ENCODE assay signal across 18 cellular contexts in genomic region chr4:38368612-38369011, GRCh38.
DNase-seq lines count a peak whose midpoint lies in the region; ATAC-seq and TF ChIP-seq lines count a peak whose summit lies in the region.
"Had no signal": no experiment of that assay in that cellular context is flagged by ENCODE, and none has a peak within 500 bp of the region (broad histone marks: within the 10 kb centered on the region; RNA-seq: fewer than 3 reads in every experiment).

No MANE protein-coding gene starts in this region.

- no peak for DNase-seq in activated CD8-positive, alpha-beta T cell treated with anti-CD3 and anti-CD28 coated beads for 36 hours
- DNase-seq in activated CD8-positive, alpha-beta T cell treated with anti-CD3 and anti-CD28 coated beads, Interleukin-2, amount 10 ng/mL, durations not matched to agents 7 days and 5 days = no peak
- DNase-seq in NOMO-1 treated with DMSO at 0.1 percent for 48 hours (lab: John Stamatoyannopoulos, UW; ENCODE audit: unreplicated experiment) = peak; percentile 33
- DNase-seq in choroid plexus epithelial cell (ENCODE audit: low read depth) = peak; percentile 50
- peak; percentile 47 for DNase-seq in retinal pigment epithelial cell (ENCODE audit: low read depth)
- no peak for DNase-seq in type B pancreatic cell (ENCODE audit: extremely low spot score, unreplicated experiment)
- no peak for DNase-seq in substantia nigra (lab: John Stamatoyannopoulos, UW)
- DNase-seq: cerebellar nuclear complex, esophagus squamous epithelium, immature natural killer cell, NCI-H1048, NCI-H446 treated with DMSO at 0.1 percent for 48 hours, SHP77, small intestine, uterus had no signal

- H3K4me3 Mint-ChIP-seq in activated CD8-positive, alpha-beta T cell treated with anti-CD3 and anti-CD28 coated beads for 36 hours = no peak overlapping the region
- H3K4me3 Mint-ChIP-seq in activated CD8-positive, alpha-beta T cell treated with anti-CD3 and anti-CD28 coated beads, Interleukin-2, amount 10 ng/mL, durations not matched to agents 7 days and 5 days = no peak overlapping the region
- H3K4me3 Mint-ChIP-seq in type B pancreatic cell = no peak overlapping the region
- H3K4me3 Mint-ChIP-seq: activated T-helper 17 cell treated with anti-CD3 and anti-CD28 coated beads, Interleukin-2, amount 50 U/mL, for 72 hours; immature natural killer cell had no signal

- H3K27ac ChIP-seq in substantia nigra (ENCODE audit: low read depth, low read length, poor library complexity, severe bottlenecking) = no peak overlapping the region
- H3K27ac ChIP-seq: esophagus squamous epithelium, HL-60, uterus had no signal

- H3K36me3 Mint-ChIP-seq in activated CD8-positive, alpha-beta T cell treated with anti-CD3 and anti-CD28 coated beads for 36 hours (ENCODE audit: low read depth) = no peaks in the 10 kb centered on the region
- H3K36me3 Mint-ChIP-seq in activated CD8-positive, alpha-beta T cell treated with anti-CD3 and anti-CD28 coated beads, Interleukin-2, amount 10 ng/mL, durations not matched to agents 7 days and 5 days (ENCODE audit: low read depth) = no peaks in the 10 kb centered on the region
- no peaks in the 10 kb centered on the region for H3K36me3 Mint-ChIP-seq in type B pancreatic cell

- no peaks in the 10 kb centered on the region for H3K27me3 Mint-ChIP-seq in activated CD8-positive, alpha-beta T cell treated with anti-CD3 and anti-CD28 coated beads for 36 hours
- H3K27me3 Mint-ChIP-seq in activated CD8-positive, alpha-beta T cell treated with anti-CD3 and anti-CD28 coated beads, Interleukin-2, amount 10 ng/mL, durations not matched to agents 7 days and 5 days (ENCODE audit: low read depth) = peaks cover 2% of the 10 kb centered on the region
- no peaks in the 10 kb centered on the region for H3K27me3 Mint-ChIP-seq in type B pancreatic cell
- H3K27me3 Mint-ChIP-seq: activated T-helper 17 cell treated with anti-CD3 and anti-CD28 coated beads, Interleukin-2, amount 50 U/mL, for 72 hours had no signal

- peaks cover 5% of the 10 kb centered on the region for H3K9me3 Mint-ChIP-seq in activated CD8-positive, alpha-beta T cell treated with anti-CD3 and anti-CD28 coated beads for 36 hours
- H3K9me3 Mint-ChIP-seq in activated CD8-positive, alpha-beta T cell treated with anti-CD3 and anti-CD28 coated beads, Interleukin-2, amount 10 ng/mL, durations not matched to agents 7 days and 5 days (ENCODE audit: insufficient read depth) = no peaks in the 10 kb centered on the region
- H3K9me3 Mint-ChIP-seq in type B pancreatic cell = peaks cover 4% of the 10 kb centered on the region
- H3K9me3 Mint-ChIP-seq: activated T-helper 17 cell treated with anti-CD3 and anti-CD28 coated beads, Interleukin-2, amount 50 U/mL, for 72 hours; immature natural killer cell had no signal

- CTCF ChIA-PET in activated CD8-positive, alpha-beta T cell treated with anti-CD3 and anti-CD28 coated beads for 36 hours (lab: Charles Lee) = no interaction called here
- CTCF ChIA-PET in activated CD8-positive, alpha-beta T cell treated with anti-CD3 and anti-CD28 coated beads, Interleukin-2, amount 10 ng/mL, durations not matched to agents 7 days and 5 days (lab: Charles Lee) = no interaction called here

- TF ChIP-seq CTCF in activated CD8-positive, alpha-beta T cell treated with anti-CD3 and anti-CD28 coated beads for 36 hours (IDR thresholded peaks at IDR 0.05) = no peak
- TF ChIP-seq CTCF in choroid plexus epithelial cell (conservative IDR thresholded peaks at IDR 0.05; ENCODE audit: low read depth, low read length) (no peak), retinal pigment epithelial cell (conservative IDR thresholded peaks at IDR 0.05; ENCODE audit: low read depth, low read length) (no peak), type B pancreatic cell (conservative IDR thresholded peaks at IDR 0.05) (no peak)

- POLR2A ChIA-PET in activated CD8-positive, alpha-beta T cell treated with anti-CD3 and anti-CD28 coated beads for 36 hours (lab: Charles Lee) = interaction anchor here (0.6 kb wide), 1 partner anchor 123 kb away, joined by 3 read pairs; no protein-coding TSS in a partner anchor
- POLR2A ChIA-PET in activated CD8-positive, alpha-beta T cell treated with anti-CD3 and anti-CD28 coated beads, Interleukin-2, amount 10 ng/mL, durations not matched to agents 7 days and 5 days (lab: Charles Lee) = no interaction called here

- peak; percentile 20 for ATAC-seq in activated CD8-positive, alpha-beta T cell treated with anti-CD3 and anti-CD28 coated beads for 36 hours
- ATAC-seq in activated CD8-positive, alpha-beta T cell treated with anti-CD3 and anti-CD28 coated beads, Interleukin-2, amount 10 ng/mL, durations not matched to agents 7 days and 5 days = no peak
- no peak for ATAC-seq in GM21447 (IDR thresholded peaks at IDR 0.05; ENCODE audit: unreplicated experiment)
- ATAC-seq: activated T-helper 17 cell treated with anti-CD3 and anti-CD28 coated beads, Interleukin-2, amount 50 U/mL, for 72 hours had no signal

- peaks cover 23% of the 10 kb centered on the region for H3K4me1 Mint-ChIP-seq in activated CD8-positive, alpha-beta T cell treated with anti-CD3 and anti-CD28 coated beads for 36 hours (ENCODE audit: low read depth)
- H3K4me1 Mint-ChIP-seq in activated CD8-positive, alpha-beta T cell treated with anti-CD3 and anti-CD28 coated beads, Interleukin-2, amount 10 ng/mL, durations not matched to agents 7 days and 5 days (ENCODE audit: low read depth) = peaks cover 2% of the 10 kb centered on the region
- peaks cover 22% of the 10 kb centered on the region for H3K4me1 Mint-ChIP-seq in type B pancreatic cell (ENCODE audit: unreplicated experiment)
- H3K4me1 Mint-ChIP-seq: activated T-helper 17 cell treated with anti-CD3 and anti-CD28 coated beads, Interleukin-2, amount 50 U/mL, for 72 hours had no signal

- no peak overlapping the region for H3K27ac Mint-ChIP-seq in activated CD8-positive, alpha-beta T cell treated with anti-CD3 and anti-CD28 coated beads for 36 hours
- H3K27ac Mint-ChIP-seq in activated CD8-positive, alpha-beta T cell treated with anti-CD3 and anti-CD28 coated beads, Interleukin-2, amount 10 ng/mL, durations not matched to agents 7 days and 5 days = no peak overlapping the region
- H3K27ac Mint-ChIP-seq in type B pancreatic cell = no peak overlapping the region
- H3K27ac Mint-ChIP-seq: activated T-helper 17 cell treated with anti-CD3 and anti-CD28 coated beads, Interleukin-2, amount 50 U/mL, for 72 hours; immature natural killer cell had no signal

- intact Hi-C loops in activated CD8-positive, alpha-beta T cell treated with anti-CD3 and anti-CD28 coated beads for 36 hours (cut with micrococcal nuclease) = no loop called here

- no peak overlapping the region for H3K4me3 ChIP-seq in choroid plexus epithelial cell (ENCODE audit: low read depth, low read length)
- H3K4me3 ChIP-seq in retinal pigment epithelial cell (ENCODE audit: low read length) = no peak overlapping the region
- H3K4me3 ChIP-seq: esophagus squamous epithelium, uterus had no signal

Comparison
In these comparisons a context has a peak if more than half of its experiments do, and no peak if none do; other contexts are left out.
1. DNase-seq: peak in NOMO-1 treated with DMSO at 0.1 percent for 48 hours (single experiment), choroid plexus epithelial cell (single experiment) and retinal pigment epithelial cell (single experiment); none in activated CD8-positive, alpha-beta T cell treated with anti-CD3 and anti-CD28 coated beads for 36 hours (single experiment), activated CD8-positive, alpha-beta T cell treated with anti-CD3 and anti-CD28 coated beads, Interleukin-2, amount 10 ng/mL, durations not matched to agents 7 days and 5 days (single experiment), type B pancreatic cell (single experiment) and substantia nigra (0 of 49).